21 cellular contexts compared by ENCODE assay signal in genomic region chr19:33291623-33292534, GRCh38. TPM values are rescaled to one million over a fixed set of nuclear protein-coding genes. Genes with fewer than 3 reads are reported as not detected.
DNase-seq lines count a peak whose midpoint lies in the region; ATAC-seq, FAIRE-seq and TF ChIP-seq lines count a peak whose summit lies in the region.
"Had no signal": no experiment of that assay in that cellular context is flagged by ENCODE, and none has a peak within 500 bp of the region (broad histone marks: within the 10 kb centered on the region; RNA-seq: fewer than 3 reads in every experiment).

No MANE protein-coding gene starts in this region.

- H4K20me1 ChIP-seq in K562 (replicated peaks; ENCODE audit: control insufficient read depth, insufficient read depth, low read length): no peaks in the 10 kb centered on the region
- no peaks in the 10 kb centered on the region for H4K20me1 ChIP-seq in HepG2 (ENCODE audit: insufficient read depth, low read length)

- intact Hi-C loops in CD14-positive monocyte (cut with micrococcal nuclease) (no loop called here), K562 (cut with micrococcal nuclease) (no loop called here), HepG2 (cut with micrococcal nuclease; ENCODE audit: unreplicated experiment) (loop anchor here (2.0 kb wide), 1 partner anchor 13 kb away; no protein-coding TSS in a partner anchor)

- TF ChIP-seq RAD21 in K562 (CRISPR knock-in tag; conservative IDR thresholded peaks at IDR 0.05 in 1 of 2, IDR thresholded peaks at IDR 0.05 in 1 of 2) (no peak), HepG2 (CRISPR knock-in tag; IDR thresholded peaks at IDR 0.05) (no peak)

- H3K36me3 ChIP-seq in K562 (ENCODE audit: control insufficient read depth, insufficient read depth, low read length): no peaks in the 10 kb centered on the region
- no peaks in the 10 kb centered on the region for H3K36me3 ChIP-seq in HepG2 (replicated peaks in 1 of 2; ENCODE audit: control insufficient read depth in 1 of 2, insufficient read depth in 2 of 2, low read length in 2 of 2)
- no peaks in the 10 kb centered on the region for H3K36me3 ChIP-seq in skeletal muscle satellite cell (ENCODE audit: insufficient read depth, low read length)
- H3K36me3 ChIP-seq in endodermal cell (ENCODE audit: control insufficient read depth, insufficient read depth, low read length): no peaks in the 10 kb centered on the region
- H3K36me3 ChIP-seq: gastrocnemius medialis, uterus had no signal

- H3K36me3 Mint-ChIP-seq in CD14-positive monocyte (peaks cover 3 to 4% of the 10 kb centered on the region in 2 donors), endodermal cell (ENCODE audit: low read depth) (no peaks in the 10 kb centered on the region)

- H3K27ac ChIP-seq in K562 (ENCODE audit: extremely low read depth, low read depth, low read length): no peak overlapping the region
- peak overlapping the region; percentile 91 for H3K27ac ChIP-seq in HepG2 (ENCODE audit: extremely low read length, insufficient read depth, low read length)
- H3K27ac ChIP-seq in endodermal cell (ENCODE audit: low read depth, low read length): no peak overlapping the region

- H3K9ac ChIP-seq in K562 (ENCODE audit: insufficient read depth in 1 of 2, low read depth in 2 of 2, low read length in 2 of 2) (no peak overlapping the region), HepG2 (ENCODE audit: insufficient read depth, low read depth, low read length) (peak overlapping the region; percentile 79), skeletal muscle satellite cell (ENCODE audit: low read depth, low read length) (no peak overlapping the region), endodermal cell (ENCODE audit: extremely low read depth, low read length, poor library complexity, severe bottlenecking) (no peak overlapping the region)

- no peak for TF ChIP-seq POLR2A in K562 (conservative IDR thresholded peaks at IDR 0.05)
- TF ChIP-seq POLR2A in HepG2 (IDR thresholded peaks at IDR 0.05; ENCODE audit: insufficient read depth in 1 of 2, low read depth in 2 of 2, low read length in 2 of 2): no peak

- H3K9me3 Mint-ChIP-seq in CD14-positive monocyte (peaks cover 0 to 13% (median 3%) of the 10 kb centered on the region in 7 donors), endodermal cell (peaks cover 7% of the 10 kb centered on the region)

- DNase-seq in CD14-positive monocyte (ENCODE audit: low spot score) (no peak), K562 (ENCODE audit: extremely low read depth in 1 of 4, low spot score in 3 of 4) (no peak), HepG2 (ENCODE audit: low spot score) (no peak), C1 segment of cervical spinal cord (lab: John Stamatoyannopoulos, UW) (no peak), endodermal cell (no peak), T-helper 2 cell (no peak), AG08395 (ENCODE audit: low spot score) (no peak)
- DNase-seq: activated CD4-positive, CD25-positive, alpha-beta regulatory T cell; caudate nucleus; Karpas-422; NCI-H1417 treated with DMSO at 0.1 percent for 48 hours; NCI-H2227 treated with DMSO at 0.1 percent for 48 hours; NK-92 treated with Interleukin-12 subunit alpha and Interleukin-12 subunit beta, amount 100 ng/mL, for 24 hours; stimulated activated naive CD4-positive, alpha-beta T cell; T-helper 1 cell; uterus had no signal

- H3K27me3 ChIP-seq in K562 (ENCODE audit: control insufficient read depth in 2 of 2, insufficient read depth in 2 of 2, low read length in 2 of 2) (peaks cover 2 to 43% of the 10 kb centered on the region in 2 experiments; a peak in 2 of 5 replicates), HepG2 (ENCODE audit: control insufficient read depth in 1 of 2, insufficient read depth in 2 of 2, low read length in 2 of 2) (no peaks in the 10 kb centered on the region), skeletal muscle satellite cell (ENCODE audit: control insufficient read depth, insufficient read depth, low read length) (peaks cover 15% of the 10 kb centered on the region), endodermal cell (ENCODE audit: control insufficient read depth, insufficient read depth, low read length, poor library complexity, severe bottlenecking) (peaks cover 3% of the 10 kb centered on the region)
- H3K27me3 ChIP-seq: gastrocnemius medialis, uterus had no signal

- H3K4me1 Mint-ChIP-seq in CD14-positive monocyte (peaks cover 93% of the 10 kb centered on the region), endodermal cell (peaks cover 14% of the 10 kb centered on the region)

- H3K79me2 ChIP-seq in K562 (ENCODE audit: control insufficient read depth, insufficient read depth, low read length) (no peaks in the 10 kb centered on the region), HepG2 (ENCODE audit: insufficient read depth, low read length) (no peaks in the 10 kb centered on the region)

- TF ChIP-seq CTCF in CD14-positive monocyte (IDR thresholded peaks at IDR 0.05) (no peak), K562 (IDR thresholded peaks at IDR 0.05 in 2 of 3, conservative IDR thresholded peaks at IDR 0.05 in 1 of 3; ENCODE audit: insufficient read depth in 2 of 3, low read depth in 1 of 3, low read length in 3 of 3) (no peak), HepG2 (CRISPR knock-in tag; IDR thresholded peaks at IDR 0.05) (no peak), endodermal cell (conservative IDR thresholded peaks at IDR 0.05) (no peak)

- in situ Hi-C loops in K562 (cut with MboI): no loop called here
- in situ Hi-C loops in HepG2 (cut with HindIII; ENCODE audit: extremely low pct_ligation_motif_present, low pct_unique_long_range_greater_than_20kb): no loop called here

- no peaks in the 10 kb centered on the region for H3K9me1 ChIP-seq in K562 (ENCODE audit: control insufficient read depth, insufficient read depth, low read length)

- CTCF ChIA-PET in K562 (lab: Yijun Ruan, JAX; ENCODE audit: low intra/inter-chr PET ratio): no interaction called here
- CTCF ChIA-PET in HepG2 (lab: Yijun Ruan, JAX; ENCODE audit: low intra/inter-chr PET ratio, low total read pairs): no interaction called here

- TF ChIP-seq EP300 in K562 (IDR thresholded peaks at IDR 0.05; ENCODE audit: low read length): no peak
- no peak for TF ChIP-seq EP300 in HepG2 (IDR thresholded peaks at IDR 0.05; ENCODE audit: low read depth in 2 of 2, low read length in 2 of 2)
- no peak for TF ChIP-seq EP300 in HepG2 (CRISPR knock-in tag; IDR thresholded peaks at IDR 0.05; ENCODE audit: borderline replicate concordance)

- BruUV-seq in K562 (replicated peaks; lab: Mats Ljungman, UMichigan) (no TSS peak), HepG2 (replicated peaks; lab: Mats Ljungman, UMichigan) (no TSS peak)

- H3K4me3 ChIP-seq in K562 (no peak overlapping the region), HepG2 (replicated peaks in 1 of 3; ENCODE audit: insufficient read depth in 1 of 3, low read depth in 2 of 3, low read length in 3 of 3) (peak overlapping the region in 2 of 3 experiments; percentile 41 to 69; a peak in 3 of 6 replicates), skeletal muscle satellite cell (ENCODE audit: low read length) (no peak overlapping the region), endodermal cell (ENCODE audit: low read length) (no peak overlapping the region)
- H3K4me3 ChIP-seq: gastrocnemius medialis, uterus had no signal

- H3K27ac Mint-ChIP-seq in CD14-positive monocyte (peak overlapping the region; percentile 97 to 100 (median 99)), endodermal cell (no peak overlapping the region)

- H3K4me1 ChIP-seq in K562 (replicated peaks in 1 of 2; ENCODE audit: control insufficient read depth in 2 of 2, insufficient read depth in 2 of 2, low read length in 2 of 2): peaks cover 12 to 21% of the 10 kb centered on the region in 2 experiments; a peak in 3 of 5 replicates
- peaks cover 93% of the 10 kb centered on the region for H3K4me1 ChIP-seq in HepG2 (ENCODE audit: insufficient read depth, low read length)
- H3K4me1 ChIP-seq in skeletal muscle satellite cell (ENCODE audit: control insufficient read depth, insufficient read depth, low read length): peaks cover 22% of the 10 kb centered on the region
- H3K4me1 ChIP-seq in endodermal cell (ENCODE audit: control insufficient read depth, insufficient read depth, low read length): peaks cover 11% of the 10 kb centered on the region
- H3K4me1 ChIP-seq: uterus had no signal

- H2AFZ ChIP-seq in K562 (ENCODE audit: low read depth, low read length) (no peak overlapping the region), HepG2 (ENCODE audit: low read length) (no peak overlapping the region)

- H3K27me3 Mint-ChIP-seq in CD14-positive monocyte (ENCODE audit: low read depth in 3 of 3): peaks cover 0 to 3% (median 2%) of the 10 kb centered on the region in 3 donors
- H3K27me3 Mint-ChIP-seq in endodermal cell (ENCODE audit: insufficient read depth): peaks cover 8% of the 10 kb centered on the region

- POLR2A ChIA-PET in K562 (lab: Yijun Ruan, JAX) (interaction anchor here (1.0 to 1.6 kb wide), 3 partner anchors 9 to 22 kb away, joined by 3 to 9 read pairs (median 5); no protein-coding TSS in a partner anchor), HepG2 (lab: Yijun Ruan, JAX) (interaction anchor here (1.0 to 15.1 kb wide), 8 partner anchors 9 to 112 kb away, joined by 3 to 380 read pairs (median 11); partner anchors contain the start of gene CEBPA)

- H3K4me2 ChIP-seq in K562 (ENCODE audit: insufficient read depth, low read length) (no peak overlapping the region), HepG2 (ENCODE audit: low read depth, low read length) (peak overlapping the region; percentile 99), skeletal muscle satellite cell (ENCODE audit: low read length) (peak overlapping the region; percentile 72)

- FAIRE-seq in K562 (lab: Jason Lieb, UNC) (no peak), HepG2 (lab: Jason Lieb, UNC) (no peak)
- FAIRE-seq: endometrium, G401.6, GM12892 had no signal

- no peaks in the 10 kb centered on the region for H3K9me3 ChIP-seq in K562 (replicated peaks; ENCODE audit: control insufficient read depth, insufficient read depth, low read depth, low read length)
- peaks cover 6% of the 10 kb centered on the region; the same call in 1 of the 2 replicates for H3K9me3 ChIP-seq in HepG2 (ENCODE audit: low read length)
- no peaks in the 10 kb centered on the region for H3K9me3 ChIP-seq in skeletal muscle satellite cell (replicated peaks; ENCODE audit: low read length)
- peaks cover 12% of the 10 kb centered on the region for H3K9me3 ChIP-seq in endodermal cell (ENCODE audit: control insufficient read depth, low read length)
- H3K9me3 ChIP-seq: gastrocnemius medialis had no signal

- H3K4me3 Mint-ChIP-seq in CD14-positive monocyte: peak overlapping the region in 1 of 2 donors; percentile 6
- no peak overlapping the region for H3K4me3 Mint-ChIP-seq in endodermal cell

- no peak for ATAC-seq in K562
- ATAC-seq in HepG2: peak; percentile 1; the same call in 1 of the 3 replicates

- WGBS in K562 (ENCODE audit: insufficient coverage, low coverage, missing lambda C conversion rate): 41% methylated on average over 13 of the region's 15 CpGs
- 31% methylated on average over 7 of the region's 15 CpGs for WGBS in HepG2 (ENCODE audit: low lambda C conversion rate)
- 90 to 94% methylated on average over 9 to 15 of the region's 15 CpGs for WGBS in endodermal cell (ENCODE audit: insufficient coverage in 1 of 2, insufficient read length in 1 of 2), 2 experiments

RNA-seq across cellular contexts. Expression of gene CEBPA, which starts 10.5 kb away (rescaled TPM):
- polyA plus RNA-seq in CD14-positive monocyte (10 to 100 TPM; 17.9 to 47.5 TPM), K562 (2011; rRNA removed) (0.15 and 0.20 TPM in 2 replicates), K562 (2014; fragmentation: Illumina TruSeq; extraction: Trizol) (0.15 and 0.21 TPM in 2 replicates), K562 (2014; fragmentation: Nextera tagmentation; extraction: Ambion mirVana) (under 1 TPM in 1 of 2 experiments, not detected in 1; 0.03 TPM), K562 (2014; rRNA removed) (0.15 and 0.26 TPM in 2 replicates), HepG2 (2011; rRNA removed) (24.8 and 35.0 TPM in 2 replicates)
- 0.35 and 0.44 TPM in 2 replicates for total RNA-seq in K562 (2011; cell fraction: chromatin; rRNA removed; ENCODE audit: low replicate concordance)
- total RNA-seq in K562 (2011; cell fraction: nucleolus; rRNA removed): 0.67 and 1.3 TPM in 2 replicates
- total RNA-seq in K562 (2011; cell fraction: nucleoplasm; rRNA removed): 0.59 and 0.61 TPM in 2 replicates
- total RNA-seq in K562 (2014; rRNA removed) (0.57 and 0.59 TPM in 2 replicates), K562 (2014; rRNA removed; fragmentation: Illumina TruSeq; extraction: Trizol) (0.07 and 0.13 TPM in 2 replicates), K562 (2015; rRNA removed; fragmentation: Illumina TruSeq; extraction: Trizol) (0.11 TPM in 1 of 2 replicates, not detected in the other), K562 (2021) (0.49 and 0.53 TPM in 2 replicates), HepG2 (2016; rRNA removed; fragmentation: Illumina TruSeq; extraction: Trizol) (99.9 and 103 TPM in 2 replicates), endodermal cell (1 to 10 TPM; 1.8 to 2.1 TPM)
- 0.19 and 0.73 TPM in 2 replicates for polyA plus RNA-seq in K562 (2011; cell fraction: cytosol; rRNA removed)
- polyA plus RNA-seq in K562 (2011; cell fraction: nucleus; rRNA removed): 0.17 and 0.23 TPM in 2 replicates
- 0.12 and 0.51 TPM in 2 replicates for polyA plus RNA-seq in K562 (2012)
- 0.18 and 0.24 TPM in 2 replicates for polyA minus RNA-seq in K562 (2011; rRNA and poly(A)+ RNA removed)
- polyA minus RNA-seq in K562 (2011; cell fraction: cytosol; rRNA and poly(A)+ RNA removed): not detected in 2 replicates
- polyA minus RNA-seq in K562 (2011; cell fraction: nucleus; rRNA and poly(A)+ RNA removed): 0.40 and 0.67 TPM in 2 replicates
- total RNA-seq in HepG2 (2016; cell fraction: cytosol; rRNA removed; fragmentation: Illumina TruSeq; extraction: Trizol; ENCODE audit: low read depth): 28.5 and 32.0 TPM in 2 replicates
- total RNA-seq in HepG2 (2016; cell fraction: insoluble cytoplasmic fraction; rRNA removed; fragmentation: Illumina TruSeq; extraction: Trizol): 99.3 and 101 TPM in 2 replicates
- 88.0 and 107 TPM in 2 replicates for total RNA-seq in HepG2 (2016; cell fraction: membrane; rRNA removed; fragmentation: Illumina TruSeq; extraction: Trizol)
- 47.4 and 51.4 TPM in 2 replicates for total RNA-seq in HepG2 (2016; cell fraction: nucleus; rRNA removed; fragmentation: Illumina TruSeq; extraction: Trizol)
- polyA plus RNA-seq in HepG2 (2011; cell fraction: cytosol; rRNA removed): 40.5 and 42.6 TPM in 2 replicates
- polyA plus RNA-seq in HepG2 (2011; cell fraction: nucleus; rRNA removed): 17.3 and 19.3 TPM in 2 replicates
- polyA plus RNA-seq in HepG2 (2012): 22.3 and 27.0 TPM in 2 replicates
- polyA plus RNA-seq in HepG2 (2016; cell fraction: cytosol; fragmentation: Illumina TruSeq; extraction: Trizol; ENCODE audit: low read depth): 23.5 and 27.9 TPM in 2 replicates
- polyA plus RNA-seq in HepG2 (2016; cell fraction: insoluble cytoplasmic fraction; fragmentation: Illumina TruSeq; extraction: Trizol; ENCODE audit: low read depth): 121 and 123 TPM in 2 replicates
- polyA plus RNA-seq in HepG2 (2016; cell fraction: membrane; fragmentation: Illumina TruSeq; extraction: Trizol; ENCODE audit: low read depth): 68.7 and 77.8 TPM in 2 replicates
- 76.4 and 86.3 TPM in 2 replicates for polyA plus RNA-seq in HepG2 (2016; cell fraction: nucleus; fragmentation: Illumina TruSeq; extraction: Trizol; ENCODE audit: insufficient read depth, low read depth)
- 4.5 and 45.0 TPM in 2 replicates for polyA minus RNA-seq in HepG2 (2011; rRNA and poly(A)+ RNA removed; ENCODE audit: low replicate concordance)
- 25.4 and 32.4 TPM in 2 replicates for polyA minus RNA-seq in HepG2 (2011; cell fraction: cytosol; rRNA and poly(A)+ RNA removed)
- polyA minus RNA-seq in HepG2 (2011; cell fraction: nucleus; rRNA and poly(A)+ RNA removed): 15.6 and 18.2 TPM in 2 replicates
- 0.44 and 0.51 TPM in 2 replicates for total RNA-seq in skeletal muscle satellite cell (2012; rRNA removed)
- polyA plus RNA-seq in endodermal cell (2013, experiment 1 of 2): 1.2 TPM
- polyA plus RNA-seq in endodermal cell (2013, experiment 2 of 2): 1.0 TPM

Comparison
In these comparisons a context has a peak if more than half of its experiments do, and no peak if none do; other contexts are left out.
1. H3K4me3 ChIP-seq: peak in HepG2 (2 of 3); none in K562 (single experiment), skeletal muscle satellite cell (single experiment) and endodermal cell (single experiment).
2. RNA of gene CEBPA, which starts 10.5 kb away (total RNA-seq): 28.5 to 107 TPM in HepG2; 1.8 to 2.1 TPM in endodermal cell and 0.07 to 1.3 TPM in K562; every median in the first group is over 4 times any median in the second.